ENCODE assay signal across 10 cellular contexts in genomic region chr9:70080481-70081119, GRCh38. TPM values are rescaled to one million over a fixed set of nuclear protein-coding genes. Genes with fewer than 3 reads are reported as not detected.
DNase-seq lines count a peak whose midpoint lies in the region; ATAC-seq and TF ChIP-seq lines count a peak whose summit lies in the region.
"Had no signal": no experiment of that assay in that cellular context is flagged by ENCODE, and none has a peak within 500 bp of the region (broad histone marks: within the 10 kb centered on the region; RNA-seq: fewer than 3 reads in every experiment).

No MANE protein-coding gene starts in this region.

- H3K27me3 ChIP-seq in ascending aorta (no peaks in the 10 kb centered on the region), liver (ENCODE audit: control insufficient read depth in 4 of 4, insufficient read depth in 4 of 4, low read length in 3 of 4) (peaks cover 0 to 4% (median under 1%) of the 10 kb centered on the region in 4 donors)

- no peak overlapping the region for H3K9ac ChIP-seq in liver (ENCODE audit: low read depth in 1 of 2, low read length in 2 of 2)

- no peaks in the 10 kb centered on the region for H3K9me3 ChIP-seq in ascending aorta
- no peaks in the 10 kb centered on the region for H3K9me3 ChIP-seq in liver (ENCODE audit: control insufficient read depth in 4 of 4, low read length in 3 of 4)

- intact Hi-C loops in Right ventricle myocardium inferior (cut with DNase I) (no loop called here), cardiac septum (cut with DNase I) (no loop called here), ascending aorta (cut with DNase I) (loop anchor here (5.0 kb wide), 1 partner anchor 33 kb away; no protein-coding TSS in a partner anchor)

- TF ChIP-seq RAD21 in liver (IDR thresholded peaks at IDR 0.05): peak in 1 of 2 donors; percentile 36

- peak; percentile 91 for ATAC-seq in Right ventricle myocardium inferior

- CTCF ChIA-PET in RWPE1 (lab: Yijun Ruan, JAX): interaction anchor here (0.9 kb wide), 1 partner anchor 8 kb away, joined by 5 read pairs; no protein-coding TSS in a partner anchor

- peak; percentile 48 for DNase-seq in Right ventricle myocardium inferior (ENCODE audit: missing footprints)
- DNase-seq in cardiac septum (ENCODE audit: low spot score): no peak
- peak in 1 of 2 donors; percentile 69 for DNase-seq in ascending aorta (ENCODE audit: low spot score in 2 of 2)
- DNase-seq in GM20000 (ENCODE audit: low spot score): no peak
- no peak for DNase-seq in RWPE1 (ENCODE audit: low spot score)
- no peak for DNase-seq in NCI-H2107 treated with DMSO at 0.1 percent for 48 hours (lab: John Stamatoyannopoulos, UW; ENCODE audit: unreplicated experiment)
- DNase-seq in GM19238 (ENCODE audit: insufficient read length, low spot score): no peak

- H3K36me3 ChIP-seq in ascending aorta (no peaks in the 10 kb centered on the region), liver (ENCODE audit: control insufficient read depth in 4 of 4, insufficient read depth in 3 of 4, low read depth in 1 of 4, low read length in 3 of 4) (no peaks in the 10 kb centered on the region)

- H3K4me3 ChIP-seq in ascending aorta (no peak overlapping the region), liver (ENCODE audit: low read depth in 1 of 3, low read length in 3 of 3) (no peak overlapping the region)

- no peak for TF ChIP-seq CTCF in ascending aorta (IDR thresholded peaks at IDR 0.05)
- TF ChIP-seq CTCF in liver (IDR thresholded peaks at IDR 0.05; ENCODE audit: low read depth, low read length, missing input control): no peak
- no peak for TF ChIP-seq CTCF in GM20000 (IDR thresholded peaks at IDR 0.05; ENCODE audit: extremely low read depth, missing control alignments)
- TF ChIP-seq CTCF in RWPE1 (conservative IDR thresholded peaks at IDR 0.05; ENCODE audit: low read depth): no peak

- peak overlapping the region; percentile 52 to 69 for H3K27ac ChIP-seq in ascending aorta
- H3K27ac ChIP-seq in liver (ENCODE audit: low read depth in 1 of 2, low read length in 2 of 2): no peak overlapping the region
- no peak overlapping the region for H3K27ac ChIP-seq in RWPE1
- H3K27ac ChIP-seq: C4-2B had no signal

- POLR2A ChIA-PET in RWPE1 (lab: Yijun Ruan, JAX; ENCODE audit: low non-redundant PET): no interaction called here

- H3K4me1 ChIP-seq in ascending aorta: peaks cover 4 to 17% of the 10 kb centered on the region in 2 donors
- peaks cover 0 to 16% (median 11%) of the 10 kb centered on the region in 4 donors for H3K4me1 ChIP-seq in liver (ENCODE audit: control insufficient read depth in 4 of 4, insufficient read depth in 4 of 4, low read length in 3 of 4)

- 20% methylated on average over 5 of the region's 5 CpGs for WGBS in liver

TF ChIP-seq in liver, 16 proteins besides CTCF, POLR2A, EP300 and RAD21:
- TF ChIP-seq ATF3 (IDR thresholded peaks at IDR 0.05) (no peak), SP1 (IDR thresholded peaks at IDR 0.05) (peak; percentile 40), JUND (IDR thresholded peaks at IDR 0.05) (peak in 1 of 2 donors; percentile 66), HNF4G (IDR thresholded peaks at IDR 0.05) (no peak), FOXA1 (IDR thresholded peaks at IDR 0.05) (peak; percentile 71), GABPA (IDR thresholded peaks at IDR 0.05 in 1 of 2, conservative IDR thresholded peaks at IDR 0.05 in 1 of 2) (no peak), EGR1 (IDR thresholded peaks at IDR 0.05; ENCODE audit: low read depth in 2 of 2) (peak; percentile 69 to 80), FOXA2 (IDR thresholded peaks at IDR 0.05) (peak; percentile 77), TAF1 (conservative IDR thresholded peaks at IDR 0.05) (no peak), MAX (IDR thresholded peaks at IDR 0.05) (peak; percentile 63), NR2F2 (IDR thresholded peaks at IDR 0.05) (peak; percentile 21), HNF4A (conservative IDR thresholded peaks at IDR 0.05) (peak in 1 of 2 donors; percentile 61), YY1 (IDR thresholded peaks at IDR 0.05) (no peak), ZBTB33 (IDR thresholded peaks at IDR 0.05) (peak; percentile 44), RXRA (IDR thresholded peaks at IDR 0.05) (peak in 1 of 2 donors; percentile 72)
- TF ChIP-seq, protein P1, sequence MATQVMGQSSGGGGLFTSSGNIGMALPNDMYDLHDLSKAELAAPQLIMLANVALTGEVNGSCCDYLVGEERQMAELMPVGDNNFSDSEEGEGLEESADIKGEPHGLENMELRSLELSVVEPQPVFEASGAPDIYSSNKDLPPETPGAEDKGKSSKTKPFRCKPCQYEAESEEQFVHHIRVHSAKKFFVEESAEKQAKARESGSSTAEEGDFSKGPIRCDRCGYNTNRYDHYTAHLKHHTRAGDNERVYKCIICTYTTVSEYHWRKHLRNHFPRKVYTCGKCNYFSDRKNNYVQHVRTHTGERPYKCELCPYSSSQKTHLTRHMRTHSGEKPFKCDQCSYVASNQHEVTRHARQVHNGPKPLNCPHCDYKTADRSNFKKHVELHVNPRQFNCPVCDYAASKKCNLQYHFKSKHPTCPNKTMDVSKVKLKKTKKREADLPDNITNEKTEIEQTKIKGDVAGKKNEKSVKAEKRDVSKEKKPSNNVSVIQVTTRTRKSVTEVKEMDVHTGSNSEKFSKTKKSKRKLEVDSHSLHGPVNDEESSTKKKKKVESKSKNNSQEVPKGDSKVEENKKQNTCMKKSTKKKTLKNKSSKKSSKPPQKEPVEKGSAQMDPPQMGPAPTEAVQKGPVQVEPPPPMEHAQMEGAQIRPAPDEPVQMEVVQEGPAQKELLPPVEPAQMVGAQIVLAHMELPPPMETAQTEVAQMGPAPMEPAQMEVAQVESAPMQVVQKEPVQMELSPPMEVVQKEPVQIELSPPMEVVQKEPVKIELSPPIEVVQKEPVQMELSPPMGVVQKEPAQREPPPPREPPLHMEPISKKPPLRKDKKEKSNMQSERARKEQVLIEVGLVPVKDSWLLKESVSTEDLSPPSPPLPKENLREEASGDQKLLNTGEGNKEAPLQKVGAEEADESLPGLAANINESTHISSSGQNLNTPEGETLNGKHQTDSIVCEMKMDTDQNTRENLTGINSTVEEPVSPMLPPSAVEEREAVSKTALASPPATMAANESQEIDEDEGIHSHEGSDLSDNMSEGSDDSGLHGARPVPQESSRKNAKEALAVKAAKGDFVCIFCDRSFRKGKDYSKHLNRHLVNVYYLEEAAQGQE (IDR thresholded peaks at IDR 0.05): no peak

RNA-seq across cellular contexts. Expression of gene MAMDC2, which starts 37.0 kb away (rescaled TPM):
- total RNA-seq in Right ventricle myocardium inferior (10.8 TPM), cardiac septum (3.6 TPM), ascending aorta (3.4 TPM), liver (1 to 10 TPM in 1 of 2 donors, under 1 TPM in 1; 0.28 to 4.4 TPM)
- 1 to 10 TPM in 1 of 2 donors, under 1 TPM in 1; 0.74 to 1.3 TPM for polyA plus RNA-seq in liver
- total RNA-seq: T-helper 1 cell treated with Interleukin-12 subunit alpha and Interleukin-12 subunit beta and Interleukin-4 antibody, amounts not matched to agents 30 ng/mL and 1 ng/mL, for 36 hours had no signal

Comparison
In these comparisons a context has a peak if more than half of its experiments do, and no peak if none do; other contexts are left out.
1. H3K27ac ChIP-seq: peak in ascending aorta (2 of 2); none in liver (0 of 2) and RWPE1 (single experiment).